ENCODE assay signal across 2 cellular contexts in the genomic region with DNA sequence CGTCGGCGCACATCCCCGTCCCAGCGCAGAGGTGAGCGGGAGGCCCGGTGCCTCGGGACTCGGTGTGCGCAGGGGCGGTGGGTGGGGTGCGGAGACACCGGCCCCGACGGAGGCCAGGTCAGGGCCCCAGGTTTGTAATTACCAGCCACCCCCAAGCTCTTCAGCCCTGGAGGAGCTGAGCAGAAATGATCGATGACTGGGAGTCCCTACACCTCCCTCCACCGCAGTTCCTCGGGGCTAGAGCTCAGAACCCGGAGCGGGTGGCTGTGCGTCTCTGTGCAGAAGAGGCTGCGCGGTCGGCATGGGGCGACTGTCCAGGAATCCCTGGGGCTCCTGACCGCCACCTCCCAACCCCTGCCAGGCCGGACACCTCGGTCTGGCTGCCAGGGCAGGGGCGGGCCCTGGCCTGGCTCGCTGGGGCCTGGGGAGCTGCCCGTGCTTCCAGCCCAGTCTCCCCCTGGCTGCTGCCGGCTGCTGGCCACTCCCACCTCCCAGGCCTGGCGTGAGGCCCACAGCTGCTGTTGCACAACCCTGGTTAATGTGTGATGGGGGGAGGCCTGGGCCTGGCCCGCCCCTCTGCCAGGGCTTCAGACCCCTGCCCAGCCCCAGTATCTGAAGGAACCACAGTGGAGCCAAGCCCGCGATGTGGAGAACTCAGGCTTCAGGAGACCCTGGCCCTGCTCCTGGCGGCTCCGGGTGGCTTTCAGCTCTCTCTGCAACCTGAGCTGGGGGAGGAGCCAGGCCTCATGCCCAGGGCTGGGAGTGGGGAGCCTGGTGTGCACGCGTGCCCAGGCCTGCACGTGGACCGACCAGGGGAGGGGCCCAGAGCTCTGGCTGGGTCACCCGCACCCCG.
TF ChIP-seq lines count a peak whose summit lies in the region.

No MANE protein-coding gene starts in this region.

TF ChIP-seq in Ishikawa, 13 proteins besides CTCF, POLR2A, EP300 and RAD21:
- TF ChIP-seq TEAD4 (IDR thresholded peaks at IDR 0.05) (peak; percentile 45), TAF1 (IDR thresholded peaks at IDR 0.05; ENCODE audit: low read depth) (peak; percentile 63; the same call in 1 of the 2 replicates), REST (IDR thresholded peaks at IDR 0.05; ENCODE audit: low read depth) (no peak), CREB1 (IDR thresholded peaks at IDR 0.05; ENCODE audit: low read depth) (no peak; the same call in 1 of the 2 replicates), CEBPB (IDR thresholded peaks at IDR 0.05) (peak; percentile 99), TCF12 (IDR thresholded peaks at IDR 0.05; ENCODE audit: low read depth) (no peak; the same call in 1 of the 2 replicates), NFIC (IDR thresholded peaks at IDR 0.05) (peak; percentile 88), FOXM1 (IDR thresholded peaks at IDR 0.05; ENCODE audit: borderline replicate concordance, low read depth) (no peak), USF1 (IDR thresholded peaks at IDR 0.05) (peak; percentile 82), YY1 (IDR thresholded peaks at IDR 0.05; ENCODE audit: low read depth) (peak; percentile 57; the same call in 1 of the 2 replicates), EGR1 (IDR thresholded peaks at IDR 0.05) (no peak), ZBTB7A (IDR thresholded peaks at IDR 0.05; ENCODE audit: low read depth) (no peak; the same call in none of the 2 replicates)
- TF ChIP-seq, protein P1, sequence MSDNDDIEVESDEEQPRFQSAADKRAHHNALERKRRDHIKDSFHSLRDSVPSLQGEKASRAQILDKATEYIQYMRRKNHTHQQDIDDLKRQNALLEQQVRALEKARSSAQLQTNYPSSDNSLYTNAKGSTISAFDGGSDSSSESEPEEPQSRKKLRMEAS (IDR thresholded peaks at IDR 0.05): peak; percentile 94

TF ChIP-seq in K562, 482 proteins besides CTCF, POLR2A, EP300 and RAD21 (continues in another document):
- TF ChIP-seq ZNF780A (CRISPR knock-in tag; IDR thresholded peaks at IDR 0.05): no peak
- no peak for TF ChIP-seq TCF15 (CRISPR knock-in tag; IDR thresholded peaks at IDR 0.05)
- TF ChIP-seq BHLHE40 (IDR thresholded peaks at IDR 0.05; ENCODE audit: low read length): peak; percentile 75
- peak in 1 of 2 experiments; percentile 48; a peak in 3 of 4 replicates for TF ChIP-seq MAZ (CRISPR knock-in tag; conservative IDR thresholded peaks at IDR 0.05 in 1 of 2, IDR thresholded peaks at IDR 0.05 in 1 of 2)
- peak; percentile 55; the same call in 1 of the 2 replicates for TF ChIP-seq ARID1B (IDR thresholded peaks at IDR 0.05)
- TF ChIP-seq, protein P2, sequence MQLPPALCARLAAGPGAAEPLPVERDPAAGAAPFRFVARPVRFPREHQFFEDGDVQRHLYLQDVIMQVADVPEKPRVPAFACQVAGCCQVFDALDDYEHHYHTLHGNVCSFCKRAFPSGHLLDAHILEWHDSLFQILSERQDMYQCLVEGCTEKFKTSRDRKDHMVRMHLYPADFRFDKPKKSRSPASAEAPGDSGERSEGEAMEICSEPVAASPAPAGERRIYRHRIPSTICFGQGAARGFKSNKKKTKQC (CRISPR knock-in tag; IDR thresholded peaks at IDR 0.05): peak; percentile 63; the same call in 1 of the 2 replicates
- 0 out of 4 replicates have a peak, but pooled peaks of 1 of the 2 experiments have one; percentile 10 for TF ChIP-seq KDM4B (IDR thresholded peaks at IDR 0.05; ENCODE audit: borderline replicate concordance in 2 of 2, low read depth in 1 of 2)
- TF ChIP-seq HDGF (IDR thresholded peaks at IDR 0.05): peak; percentile 72; the same call in 1 of the 2 replicates
- TF ChIP-seq ZBTB7A (IDR thresholded peaks at IDR 0.05; ENCODE audit: borderline replicate concordance, control insufficient read depth, low read depth, low read length): peak; percentile 68; the same call in 1 of the 2 replicates
- TF ChIP-seq PHB2 (IDR thresholded peaks at IDR 0.05; ENCODE audit: low read depth): no peak
- TF ChIP-seq TOE1 (IDR thresholded peaks at IDR 0.05; ENCODE audit: borderline replicate concordance): 0 out of 2 replicates have a peak, but pooled peaks have one; percentile 30
- no peak for TF ChIP-seq TOE1 (CRISPR knock-in tag; IDR thresholded peaks at IDR 0.05; ENCODE audit: borderline replicate concordance, low read depth)
- no peak for TF ChIP-seq DNMT1 (IDR thresholded peaks at IDR 0.05)
- no peak for TF ChIP-seq STAT6 (CRISPR knock-in tag; IDR thresholded peaks at IDR 0.05)
- TF ChIP-seq ZNF717 (CRISPR knock-in tag; IDR thresholded peaks at IDR 0.05): no peak
- no peak for TF ChIP-seq ZNF668 (CRISPR knock-in tag; IDR thresholded peaks at IDR 0.05)
- TF ChIP-seq, protein P3, sequence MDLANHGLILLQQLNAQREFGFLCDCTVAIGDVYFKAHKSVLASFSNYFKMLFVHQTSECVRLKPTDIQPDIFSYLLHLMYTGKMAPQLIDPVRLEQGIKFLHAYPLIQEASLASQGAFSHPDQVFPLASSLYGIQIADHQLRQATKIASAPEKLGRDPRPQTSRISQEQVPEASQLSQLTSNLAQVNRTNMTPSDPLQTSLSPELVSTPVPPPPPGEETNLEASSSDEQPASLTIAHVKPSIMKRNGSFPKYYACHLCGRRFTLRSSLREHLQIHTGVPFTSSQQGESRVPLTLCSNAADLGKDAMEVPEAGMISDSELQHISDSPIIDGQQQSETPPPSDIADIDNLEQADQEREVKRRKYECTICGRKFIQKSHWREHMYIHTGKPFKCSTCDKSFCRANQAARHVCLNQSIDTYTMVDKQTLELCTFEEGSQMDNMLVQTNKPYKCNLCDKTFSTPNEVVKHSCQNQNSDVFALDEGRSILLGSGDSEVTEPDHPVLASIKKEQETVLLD (IDR thresholded peaks at IDR 0.05): 0 out of 2 replicates have a peak, but pooled peaks have one; percentile 23
- no peak; a peak in 1 of 6 replicates for TF ChIP-seq ZBTB11 (CRISPR knock-in tag; IDR thresholded peaks at IDR 0.05)
- TF ChIP-seq ADNP (tag; IDR thresholded peaks at IDR 0.05): no peak
- TF ChIP-seq BRD4 (IDR thresholded peaks at IDR 0.05): no peak
- TF ChIP-seq ZNF324 (CRISPR knock-in tag; IDR thresholded peaks at IDR 0.05): no peak
- peak; percentile 34 to 36 for TF ChIP-seq E2F6 (IDR thresholded peaks at IDR 0.05; ENCODE audit: borderline replicate concordance in 1 of 2, extremely low read depth in 1 of 2, insufficient read depth in 1 of 2, insufficient read length in 1 of 2, low read depth in 1 of 2, low read length in 1 of 2, poor library complexity in 1 of 2, severe bottlenecking in 1 of 2)
- TF ChIP-seq, protein P4, sequence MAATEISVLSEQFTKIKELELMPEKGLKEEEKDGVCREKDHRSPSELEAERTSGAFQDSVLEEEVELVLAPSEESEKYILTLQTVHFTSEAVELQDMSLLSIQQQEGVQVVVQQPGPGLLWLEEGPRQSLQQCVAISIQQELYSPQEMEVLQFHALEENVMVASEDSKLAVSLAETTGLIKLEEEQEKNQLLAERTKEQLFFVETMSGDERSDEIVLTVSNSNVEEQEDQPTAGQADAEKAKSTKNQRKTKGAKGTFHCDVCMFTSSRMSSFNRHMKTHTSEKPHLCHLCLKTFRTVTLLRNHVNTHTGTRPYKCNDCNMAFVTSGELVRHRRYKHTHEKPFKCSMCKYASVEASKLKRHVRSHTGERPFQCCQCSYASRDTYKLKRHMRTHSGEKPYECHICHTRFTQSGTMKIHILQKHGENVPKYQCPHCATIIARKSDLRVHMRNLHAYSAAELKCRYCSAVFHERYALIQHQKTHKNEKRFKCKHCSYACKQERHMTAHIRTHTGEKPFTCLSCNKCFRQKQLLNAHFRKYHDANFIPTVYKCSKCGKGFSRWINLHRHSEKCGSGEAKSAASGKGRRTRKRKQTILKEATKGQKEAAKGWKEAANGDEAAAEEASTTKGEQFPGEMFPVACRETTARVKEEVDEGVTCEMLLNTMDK (IDR thresholded peaks at IDR 0.05; ENCODE audit: borderline replicate concordance, insufficient read depth, low read depth, low read length, poor library complexity, severe bottlenecking): peak; percentile 32
- no peak for TF ChIP-seq RFX5 (IDR thresholded peaks at IDR 0.05; ENCODE audit: low read depth, low read length)
- TF ChIP-seq RBBP5 (IDR thresholded peaks at IDR 0.05; ENCODE audit: borderline replicate concordance, insufficient read depth, low read length, poor library complexity, severe bottlenecking): peak; percentile 26
- no peak for TF ChIP-seq MTA1 (IDR thresholded peaks at IDR 0.05; ENCODE audit: borderline replicate concordance)
- TF ChIP-seq HDAC2 (IDR thresholded peaks at IDR 0.05): peak; percentile 24; the same call in 1 of the 2 replicates
- TF ChIP-seq TEAD4 (IDR thresholded peaks at IDR 0.05; ENCODE audit: low read length): 0 out of 2 replicates have a peak, but pooled peaks have one; percentile 5
- 0 out of 2 replicates have a peak, but pooled peaks have one; percentile 29 for TF ChIP-seq TEAD4 (CRISPR knock-in tag; IDR thresholded peaks at IDR 0.05; ENCODE audit: borderline replicate concordance)
- TF ChIP-seq, protein P5, sequence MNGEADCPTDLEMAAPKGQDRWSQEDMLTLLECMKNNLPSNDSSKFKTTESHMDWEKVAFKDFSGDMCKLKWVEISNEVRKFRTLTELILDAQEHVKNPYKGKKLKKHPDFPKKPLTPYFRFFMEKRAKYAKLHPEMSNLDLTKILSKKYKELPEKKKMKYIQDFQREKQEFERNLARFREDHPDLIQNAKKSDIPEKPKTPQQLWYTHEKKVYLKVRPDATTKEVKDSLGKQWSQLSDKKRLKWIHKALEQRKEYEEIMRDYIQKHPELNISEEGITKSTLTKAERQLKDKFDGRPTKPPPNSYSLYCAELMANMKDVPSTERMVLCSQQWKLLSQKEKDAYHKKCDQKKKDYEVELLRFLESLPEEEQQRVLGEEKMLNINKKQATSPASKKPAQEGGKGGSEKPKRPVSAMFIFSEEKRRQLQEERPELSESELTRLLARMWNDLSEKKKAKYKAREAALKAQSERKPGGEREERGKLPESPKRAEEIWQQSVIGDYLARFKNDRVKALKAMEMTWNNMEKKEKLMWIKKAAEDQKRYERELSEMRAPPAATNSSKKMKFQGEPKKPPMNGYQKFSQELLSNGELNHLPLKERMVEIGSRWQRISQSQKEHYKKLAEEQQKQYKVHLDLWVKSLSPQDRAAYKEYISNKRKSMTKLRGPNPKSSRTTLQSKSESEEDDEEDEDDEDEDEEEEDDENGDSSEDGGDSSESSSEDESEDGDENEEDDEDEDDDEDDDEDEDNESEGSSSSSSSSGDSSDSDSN (IDR thresholded peaks at IDR 0.05; ENCODE audit: borderline replicate concordance in 1 of 2, low read depth in 2 of 2, low read length in 2 of 2): peak; percentile 50 to 68; a peak in 2 of 4 replicates
- TF ChIP-seq NCOA6 (IDR thresholded peaks at IDR 0.05): peak; percentile 56; the same call in 1 of the 2 replicates
- no peak for TF ChIP-seq ZNF395 (CRISPR knock-in tag; IDR thresholded peaks at IDR 0.05)
- peak in 1 of 2 experiments; percentile 81; a peak in 2 of 4 replicates for TF ChIP-seq HDAC1 (IDR thresholded peaks at IDR 0.05)
